22 cellular contexts compared by ENCODE assay signal in genomic region chr12:92032965-92033364, GRCh38.
DNase-seq lines count a peak whose midpoint lies in the region; ATAC-seq and TF ChIP-seq lines count a peak whose summit lies in the region.
"Had no signal": no experiment of that assay in that cellular context is flagged by ENCODE, and none has a peak within 500 bp of the region (broad histone marks: within the 10 kb centered on the region; RNA-seq: fewer than 3 reads in every experiment).

No MANE protein-coding gene starts in this region.

- H2AFZ ChIP-seq in Karpas-422 (ENCODE audit: low read length), result no peak overlapping the region

- H3K4me2 ChIP-seq in Karpas-422 (ENCODE audit: low read depth, low read length, poor library complexity, severe bottlenecking), result no peak overlapping the region

- no peaks in the 10 kb centered on the region for H3K9me3 ChIP-seq in gastroesophageal sphincter
- H3K9me3 ChIP-seq in tibial artery, result no peaks in the 10 kb centered on the region
- H3K9me3 ChIP-seq in Karpas-422 (ENCODE audit: low read length), result no peaks in the 10 kb centered on the region
- H3K9me3 ChIP-seq: colonic mucosa had no signal

- H3K36me3 Mint-ChIP-seq in activated T-cell treated with anti-CD3 and anti-CD28 coated beads, Interleukin-2, amount 50 U/mL, for 24 hours (ENCODE audit: low read depth), result peaks cover 8% of the 10 kb centered on the region
- H3K36me3 Mint-ChIP-seq in activated CD8-positive, alpha-beta T cell treated with anti-CD3 and anti-CD28 coated beads for 36 hours (ENCODE audit: low read depth), result peaks cover 15% of the 10 kb centered on the region
- H3K36me3 Mint-ChIP-seq in activated T-helper 1 cell treated with anti-CD3 and anti-CD28 coated beads, Interleukin-12 subunit alpha, Interleukin-12 subunit beta, Interleukin-2, Interleukin-4 antibody, amounts not matched to agents 30 ng/mL and 10 ng/mL and 1 ng/mL, durations not matched to agents 14 hours and 24 hours and 36 hours (ENCODE audit: low read depth), result peaks cover 17% of the 10 kb centered on the region

- ATAC-seq in activated CD8-positive, alpha-beta T cell treated with anti-CD3 and anti-CD28 coated beads for 36 hours, result no peak
- no peak for ATAC-seq in gastroesophageal sphincter
- ATAC-seq in HG03571 (IDR thresholded peaks at IDR 0.05; ENCODE audit: unreplicated experiment), result no peak
- ATAC-seq: HCT116 had no signal

- POLR2A ChIA-PET in activated CD8-positive, alpha-beta T cell treated with anti-CD3 and anti-CD28 coated beads for 36 hours (lab: Charles Lee), result no interaction called here

- TF ChIP-seq EP300 in gastroesophageal sphincter (IDR thresholded peaks at IDR 0.05), result no peak

- TF ChIP-seq CTCF in activated CD8-positive, alpha-beta T cell treated with anti-CD3 and anti-CD28 coated beads for 36 hours (IDR thresholded peaks at IDR 0.05), result no peak
- TF ChIP-seq CTCF in gastroesophageal sphincter (IDR thresholded peaks at IDR 0.05) (no peak), tibial artery (IDR thresholded peaks at IDR 0.05) (no peak)

- H3K4me1 ChIP-seq in gastroesophageal sphincter (peaks cover 23 to 90% (median 38%) of the 10 kb centered on the region in 3 donors), tibial artery (peaks cover 0 to 55% (median 41%) of the 10 kb centered on the region in 4 donors), Karpas-422 (ENCODE audit: low read length) (peaks cover 4% of the 10 kb centered on the region)
- H3K4me1 ChIP-seq: colonic mucosa had no signal

- H3K27ac ChIP-seq in gastroesophageal sphincter, result peak overlapping the region; percentile 85 to 98 (median 86)
- peak overlapping the region; percentile 29 to 49 for H3K27ac ChIP-seq in tibial artery
- no peak overlapping the region for H3K27ac ChIP-seq in Karpas-422 (ENCODE audit: low read length)
- H3K27ac ChIP-seq: colonic mucosa had no signal

- H3K36me3 ChIP-seq in gastroesophageal sphincter, result no peaks in the 10 kb centered on the region
- H3K36me3 ChIP-seq in tibial artery, result no peaks in the 10 kb centered on the region
- no peaks in the 10 kb centered on the region for H3K36me3 ChIP-seq in Karpas-422 (ENCODE audit: insufficient read depth, low read length)
- H3K36me3 ChIP-seq: colonic mucosa had no signal

- WGBS in gastroesophageal sphincter (ENCODE audit: low coverage in 1 of 2), 2 donors, result 60 to 100% methylated on average over 1 to 2 of the region's 3 CpGs

- no peaks in the 10 kb centered on the region for H3K9me2 ChIP-seq in Karpas-422 (replicated peaks; ENCODE audit: insufficient read depth, low read length)

- H3K4me3 Mint-ChIP-seq in activated T-cell treated with anti-CD3 and anti-CD28 coated beads, Interleukin-2, amount 50 U/mL, for 24 hours, result no peak overlapping the region
- H3K4me3 Mint-ChIP-seq in activated CD8-positive, alpha-beta T cell treated with anti-CD3 and anti-CD28 coated beads for 36 hours, result no peak overlapping the region
- no peak overlapping the region for H3K4me3 Mint-ChIP-seq in activated T-helper 1 cell treated with anti-CD3 and anti-CD28 coated beads, Interleukin-12 subunit alpha, Interleukin-12 subunit beta, Interleukin-2, Interleukin-4 antibody, amounts not matched to agents 30 ng/mL and 10 ng/mL and 1 ng/mL, durations not matched to agents 14 hours and 24 hours and 36 hours

- H3K27me3 Mint-ChIP-seq in activated T-cell treated with anti-CD3 and anti-CD28 coated beads, Interleukin-2, amount 50 U/mL, for 24 hours, result no peaks in the 10 kb centered on the region
- no peaks in the 10 kb centered on the region for H3K27me3 Mint-ChIP-seq in activated CD8-positive, alpha-beta T cell treated with anti-CD3 and anti-CD28 coated beads for 36 hours
- no peaks in the 10 kb centered on the region for H3K27me3 Mint-ChIP-seq in activated T-helper 1 cell treated with anti-CD3 and anti-CD28 coated beads, Interleukin-12 subunit alpha, Interleukin-12 subunit beta, Interleukin-2, Interleukin-4 antibody, amounts not matched to agents 30 ng/mL and 10 ng/mL and 1 ng/mL, durations not matched to agents 14 hours and 24 hours and 36 hours (ENCODE audit: insufficient read depth)

- peaks cover 90% of the 10 kb centered on the region for H3K4me1 Mint-ChIP-seq in activated T-cell treated with anti-CD3 and anti-CD28 coated beads, Interleukin-2, amount 50 U/mL, for 24 hours (ENCODE audit: low read depth)
- peaks cover 85% of the 10 kb centered on the region for H3K4me1 Mint-ChIP-seq in activated CD8-positive, alpha-beta T cell treated with anti-CD3 and anti-CD28 coated beads for 36 hours (ENCODE audit: low read depth)
- H3K4me1 Mint-ChIP-seq in activated T-helper 1 cell treated with anti-CD3 and anti-CD28 coated beads, Interleukin-12 subunit alpha, Interleukin-12 subunit beta, Interleukin-2, Interleukin-4 antibody, amounts not matched to agents 30 ng/mL and 10 ng/mL and 1 ng/mL, durations not matched to agents 14 hours and 24 hours and 36 hours (ENCODE audit: low read depth), result peaks cover 70% of the 10 kb centered on the region

- intact Hi-C loops in activated CD8-positive, alpha-beta T cell treated with anti-CD3 and anti-CD28 coated beads for 36 hours (cut with micrococcal nuclease), result no loop called here
- intact Hi-C loops in tibial artery (cut with DNase I; ENCODE audit: low total_unique reads), result no loop called here
- intact Hi-C loops in activated T-helper 1 cell treated with anti-CD3 and anti-CD28 coated beads, Interleukin-12 subunit alpha, Interleukin-12 subunit beta, Interleukin-2, Interleukin-4 antibody, amounts not matched to agents 30 ng/mL and 10 ng/mL and 1 ng/mL, durations not matched to agents 14 hours and 24 hours and 36 hours (cut with micrococcal nuclease), result loop anchor here (5.0 kb wide), 1 partner anchor 1814 kb away; no protein-coding TSS in a partner anchor

- peak overlapping the region; percentile 31 for H3K27ac Mint-ChIP-seq in activated T-cell treated with anti-CD3 and anti-CD28 coated beads, Interleukin-2, amount 50 U/mL, for 24 hours
- H3K27ac Mint-ChIP-seq in activated CD8-positive, alpha-beta T cell treated with anti-CD3 and anti-CD28 coated beads for 36 hours, result peak overlapping the region; percentile 67
- no peak overlapping the region for H3K27ac Mint-ChIP-seq in activated T-helper 1 cell treated with anti-CD3 and anti-CD28 coated beads, Interleukin-12 subunit alpha, Interleukin-12 subunit beta, Interleukin-2, Interleukin-4 antibody, amounts not matched to agents 30 ng/mL and 10 ng/mL and 1 ng/mL, durations not matched to agents 14 hours and 24 hours and 36 hours

- H3K27me3 ChIP-seq in gastroesophageal sphincter (no peaks in the 10 kb centered on the region), tibial artery (no peaks in the 10 kb centered on the region), Karpas-422 (ENCODE audit: low read length) (no peaks in the 10 kb centered on the region)
- H3K27me3 ChIP-seq: colonic mucosa had no signal

- H3K79me2 ChIP-seq in Karpas-422 (ENCODE audit: low read length), result no peaks in the 10 kb centered on the region

- no peak overlapping the region for H3K4me3 ChIP-seq in gastroesophageal sphincter
- H3K4me3 ChIP-seq in tibial artery, result no peak overlapping the region
- no peak overlapping the region for H3K4me3 ChIP-seq in Karpas-422 (ENCODE audit: low read length)
- H3K4me3 ChIP-seq: colonic mucosa had no signal

- no peak for DNase-seq in activated T-cell treated with anti-CD3 and anti-CD28 coated beads, Interleukin-2, amount 50 U/mL, for 24 hours
- DNase-seq in activated T-cell treated with anti-CD3 and anti-CD28 coated beads for 4 hours (no peak), tibial artery (no peak), Karpas-422 (no peak)
- DNase-seq in activated CD8-positive, alpha-beta T cell treated with anti-CD3 and anti-CD28 coated beads for 36 hours, result no peak
- no peak for DNase-seq in activated T-helper 1 cell treated with anti-CD3 and anti-CD28 coated beads, Interleukin-12 subunit alpha, Interleukin-12 subunit beta, Interleukin-2, Interleukin-4 antibody, amounts not matched to agents 30 ng/mL and 10 ng/mL and 1 ng/mL, durations not matched to agents 14 hours and 24 hours and 36 hours (ENCODE audit: low spot score)
- DNase-seq: ACHN; activated CD4-positive, CD25-positive, alpha-beta regulatory T cell; activated T-cell treated with anti-CD3 and anti-CD28 coated beads, Interleukin-2, amount 50 U/mL, for 1 hour; Calu3; colonic mucosa; head of caudate nucleus; midbrain; NCI-H1048; NCI-H82; nucleus accumbens; RPMI8226; stimulated activated CD4-positive, alpha-beta T cell treated with anti-CD3 and anti-CD28 coated beads, Interleukin-4, amount 100 ng/mL, for 1 hour; trophoblast cell had no signal

- H3K9me3 Mint-ChIP-seq in activated T-cell treated with anti-CD3 and anti-CD28 coated beads, Interleukin-2, amount 50 U/mL, for 24 hours, result peaks cover 8% of the 10 kb centered on the region
- peaks cover 8% of the 10 kb centered on the region for H3K9me3 Mint-ChIP-seq in activated CD8-positive, alpha-beta T cell treated with anti-CD3 and anti-CD28 coated beads for 36 hours
- H3K9me3 Mint-ChIP-seq in activated T-helper 1 cell treated with anti-CD3 and anti-CD28 coated beads, Interleukin-12 subunit alpha, Interleukin-12 subunit beta, Interleukin-2, Interleukin-4 antibody, amounts not matched to agents 30 ng/mL and 10 ng/mL and 1 ng/mL, durations not matched to agents 14 hours and 24 hours and 36 hours, result peaks cover 5% of the 10 kb centered on the region

- CTCF ChIA-PET in activated CD8-positive, alpha-beta T cell treated with anti-CD3 and anti-CD28 coated beads for 36 hours (lab: Charles Lee), result interaction anchor here (1.6 to 2.0 kb wide), 2 partner anchors 9 to 23 kb away, joined by 4 to 9 read pairs; no protein-coding TSS in a partner anchor

- H4K20me1 ChIP-seq in Karpas-422 (ENCODE audit: insufficient read depth, low read depth, low read length), result no peaks in the 10 kb centered on the region

- no peak overlapping the region for H3K9ac ChIP-seq in Karpas-422 (ENCODE audit: low read length)

- no peak for TF ChIP-seq POLR2A in gastroesophageal sphincter (IDR thresholded peaks at IDR 0.05)
